ENCODE assay signal across 18 cellular contexts in genomic region chr16:55263271-55264250, GRCh38.
"Had no signal": no experiment of that assay in that cellular context is flagged by ENCODE, and none has a peak within 500 bp of the region (broad histone marks: within the 10 kb centered on the region; RNA-seq: fewer than 3 reads in every experiment).

No MANE protein-coding gene starts in this region.

- H3K27ac ChIP-seq: brain microvascular endothelial cell, coronary artery, ovary, sigmoid colon, thoracic aorta, upper lobe of left lung had no signal

- H3K36me3 ChIP-seq: brain microvascular endothelial cell, ovary, sigmoid colon, thoracic aorta, upper lobe of left lung had no signal

- H3K4me3 ChIP-seq: coronary artery, ovary, sigmoid colon, thoracic aorta, upper lobe of left lung had no signal

- ATAC-seq: activated CD4-positive, CD25-positive, alpha-beta regulatory T cell treated with anti-CD3 and anti-CD28 coated beads, Interleukin-2, amount 50 U/mL, for 24 hours; activated naive CD8-positive, alpha-beta T cell treated with anti-CD3 and anti-CD28 coated beads, Interleukin-2, amount 50 U/mL, for 24 hours; activated T-cell treated with anti-CD3 and anti-CD28 coated beads, Interleukin-2, amount 50 U/mL, for 4 hours; naive thymus-derived CD8-positive, alpha-beta T cell; stimulated activated naive B cell treated with anti-CD40 and anti-IgM and Interleukin-4, amounts not matched to agents 10 μg/mL and 1 μg/mL and 100 μg/mL, for 72 hours had no signal

- H3K9me3 ChIP-seq: ovary, thoracic aorta had no signal

- FAIRE-seq: frontal cortex had no signal

- H3K27me3 ChIP-seq: brain microvascular endothelial cell, ovary, sigmoid colon, upper lobe of left lung had no signal

- DNase-seq: activated CD4-positive, alpha-beta T cell treated with anti-CD3 and anti-CD28 coated beads, Interleukin-2, amount 10 ng/mL, durations not matched to agents 7 days and 5 days; activated CD8-positive, alpha-beta memory T cell treated with anti-CD3 and anti-CD28 coated beads, Interleukin-2, amount 50 U/mL, for 4 hours; activated naive CD4-positive, alpha-beta T cell treated with anti-CD3 and anti-CD28 coated beads, Interleukin-2, amount 10 ng/mL, durations not matched to agents 7 days and 5 days; activated naive CD8-positive, alpha-beta T cell treated with anti-CD3 and anti-CD28 coated beads, Interleukin-2, amount 50 U/mL, for 24 hours; activated T-cell treated with anti-CD3 and anti-CD28 coated beads, Interleukin-2, amount 50 U/mL, for 4 hours; anterior cingulate cortex; brain microvascular endothelial cell; mesenchymal stem cell; naive thymus-derived CD8-positive, alpha-beta T cell; ovary; sigmoid colon; stimulated activated naive B cell treated with anti-CD40 and anti-IgM and Interleukin-4, amounts not matched to agents 10 μg/mL and 1 μg/mL and 100 μg/mL, for 72 hours; T1000; upper lobe of left lung had no signal

- H3K4me1 ChIP-seq: sigmoid colon, upper lobe of left lung had no signal
